In genomic region chr3:196992461-196993065, GRCh38 we compare ENCODE assay signal across 17 cellular contexts. TPM values are rescaled to one million over a fixed set of nuclear protein-coding genes. Genes with fewer than 3 reads are reported as not detected.
DNase-seq lines count a peak whose midpoint lies in the region; ATAC-seq and TF ChIP-seq lines count a peak whose summit lies in the region.
"Had no signal": no experiment of that assay in that cellular context is flagged by ENCODE, and none has a peak within 500 bp of the region (broad histone marks: within the 10 kb centered on the region; RNA-seq: fewer than 3 reads in every experiment).

No MANE protein-coding gene starts in this region.

- H3K9me3 Mint-ChIP-seq in T-cell = no peaks in the 10 kb centered on the region
- H3K9me3 Mint-ChIP-seq: CD4-positive, CD25-positive, alpha-beta regulatory T cell had no signal

- TF ChIP-seq POLR2A in Peyer's patch (IDR thresholded peaks at IDR 0.05) = no peak
- no peak for TF ChIP-seq POLR2A in spleen (IDR thresholded peaks at IDR 0.05)

- no peaks in the 10 kb centered on the region for H3K36me3 Mint-ChIP-seq in T-cell
- H3K36me3 Mint-ChIP-seq: CD4-positive, CD25-positive, alpha-beta regulatory T cell had no signal

- H3K4me1 ChIP-seq in Peyer's patch (peaks cover 0 to 9% (median 0%) of the 10 kb centered on the region in 4 donors), spleen (no peaks in the 10 kb centered on the region)

- no peaks in the 10 kb centered on the region for H3K4me1 Mint-ChIP-seq in T-cell
- H3K4me1 Mint-ChIP-seq: CD4-positive, CD25-positive, alpha-beta regulatory T cell had no signal

- CTCF ChIA-PET in T-cell (lab: Charles Lee) = interaction anchor here in 1 of 2 donors (0.5 kb wide), 1 partner anchor 1441 kb away, joined by 3 read pairs; no protein-coding TSS in a partner anchor

- no peaks in the 10 kb centered on the region for H3K27me3 ChIP-seq in Peyer's patch
- peaks cover 0 to 14% (median 0%) of the 10 kb centered on the region in 7 donors for H3K27me3 ChIP-seq in spleen (replicated peaks in 1 of 7)

- H3K4me3 ChIP-seq in Peyer's patch = no peak overlapping the region
- H3K4me3 ChIP-seq in spleen = no peak overlapping the region

- H3K4me3 Mint-ChIP-seq in T-cell = no peak overlapping the region
- H3K4me3 Mint-ChIP-seq: CD4-positive, CD25-positive, alpha-beta regulatory T cell had no signal

- H3K36me3 ChIP-seq in Peyer's patch = no peaks in the 10 kb centered on the region
- H3K36me3 ChIP-seq in spleen = no peaks in the 10 kb centered on the region

- H3K9me3 ChIP-seq in Peyer's patch (no peaks in the 10 kb centered on the region), spleen (no peaks in the 10 kb centered on the region)

- no peak overlapping the region for H3K27ac Mint-ChIP-seq in T-cell
- H3K27ac Mint-ChIP-seq: CD4-positive, CD25-positive, alpha-beta regulatory T cell had no signal

- H3K27ac ChIP-seq in Peyer's patch (no peak overlapping the region), spleen (no peak overlapping the region)

- intact Hi-C loops in cardiac septum (cut with DNase I) (no loop called here), Right ventricle myocardium inferior (cut with DNase I) (no loop called here), spleen (cut with DNase I; ENCODE audit: low total_unique reads) (no loop called here)

- ATAC-seq in Right ventricle myocardium inferior (no peak), T-cell (replicated peaks in 1 of 4) (no peak)
- ATAC-seq: Panc1 had no signal

- peaks cover under 1 to 3% of the 10 kb centered on the region in 2 donors for H3K27me3 Mint-ChIP-seq in T-cell
- H3K27me3 Mint-ChIP-seq: CD4-positive, CD25-positive, alpha-beta regulatory T cell had no signal

- 78 to 91% (median 82%) methylated on average over 12 to 17 of the region's 17 CpGs for WGBS in spleen, 5 donors

- no peak for TF ChIP-seq CTCF in Peyer's patch (IDR thresholded peaks at IDR 0.05)
- TF ChIP-seq CTCF in spleen (IDR thresholded peaks at IDR 0.05 in 8 of 11, conservative IDR thresholded peaks at IDR 0.05 in 3 of 11) = no peak

- POLR2A ChIA-PET in T-cell (lab: Charles Lee) = interaction anchor here in 1 of 2 donors (0.6 kb wide), 1 partner anchor 10 kb away, joined by 5 read pairs; no protein-coding TSS in a partner anchor

- DNase-seq in cardiac septum (ENCODE audit: low spot score) (peak; percentile 46), Right ventricle myocardium inferior (ENCODE audit: missing footprints) (no peak), Peyer's patch (peak in 2 of 3 donors; percentile 23 to 30), iPS-NIHi11 (ENCODE audit: low spot score) (peak; percentile 6), spleen (peak; percentile 50), T-cell (no peak)
- DNase-seq in stimulated activated CD4-positive, alpha-beta T cell treated with anti-CD3 and anti-CD28 coated beads, Interleukin-4, amount 100 ng/mL, for 1 hour = no peak
- DNase-seq: CD4-positive, CD25-positive, alpha-beta regulatory T cell; EL; GF-D8; Karpas-422; NCI-H1417; NCI-H2081 treated with DMSO at 0.1 percent for 48 hours; NCI-H2171 treated with DMSO at 0.1 percent for 48 hours; NCI-H524 treated with DMSO at 0.1 percent for 48 hours; NCI-H82 had no signal

RNA-seq across cellular contexts. Expression of gene PIGZ, which starts 23.9 kb away (rescaled TPM):
- total RNA-seq in cardiac septum (5.9 TPM), Right ventricle myocardium inferior (2.8 TPM), Peyer's patch (100 to 1,000 TPM in 1 of 4 donors, 10 to 100 TPM in 2, 1 to 10 TPM in 1; 5.0 to 212 (median 44.5) TPM), spleen (1 to 10 TPM; 2.0 to 5.1 (median 2.6) TPM), T-cell (1 to 10 TPM in 3 of 5 donors, under 1 TPM in 2; 0.28 to 1.3 (median 1.1) TPM)
- 1 to 10 TPM; 2.0 to 2.6 (median 2.2) TPM for polyA plus RNA-seq in spleen

RNA-seq across cellular contexts. Expression of gene MELTF, which starts 37.1 kb away (rescaled TPM):
- total RNA-seq in cardiac septum (10.8 TPM), Right ventricle myocardium inferior (4.0 TPM), Peyer's patch (100 to 1,000 TPM in 1 of 4 donors, 10 to 100 TPM in 3; 17.3 to 143 (median 50.7) TPM), spleen (1 to 10 TPM in 5 of 7 donors, under 1 TPM in 2; 0.65 to 3.9 (median 1.8) TPM), T-cell (1 to 10 TPM; 1.2 to 2.6 (median 1.6) TPM)
- under 1 TPM; 0.41 to 0.77 (median 0.67) TPM for polyA plus RNA-seq in spleen

RNA-seq across cellular contexts. Expression of gene NCBP2, which starts 50.2 kb away (rescaled TPM):
- 47.1 TPM for total RNA-seq in cardiac septum
- total RNA-seq in Right ventricle myocardium inferior = 29.8 TPM
- 10 to 100 TPM; 21.7 to 61.1 (median 31.8) TPM for total RNA-seq in Peyer's patch
- 10 to 100 TPM; 44.6 to 50.2 (median 48.7) TPM for total RNA-seq in spleen
- 10 to 100 TPM; 53.7 to 61.1 (median 56.9) TPM for polyA plus RNA-seq in spleen
- 10 to 100 TPM; 48.4 to 70.6 (median 59.3) TPM for total RNA-seq in T-cell

Comparison
In these comparisons a context has a peak if more than half of its experiments do, and no peak if none do; other contexts are left out.
1. DNase-seq: peak in cardiac septum (single experiment), Peyer's patch (2 of 3), iPS-NIHi11 (single experiment) and spleen (single experiment); none in Right ventricle myocardium inferior (single experiment), stimulated activated CD4-positive, alpha-beta T cell treated with anti-CD3 and anti-CD28 coated beads, Interleukin-4, amount 100 ng/mL, for 1 hour (single experiment) and T-cell (0 of 34).